30 cellular contexts compared by ENCODE assay signal in genomic region chr6:157453978-157454377, GRCh38.
"Had no signal": no experiment of that assay in that cellular context is flagged by ENCODE, and none has a peak within 500 bp of the region (broad histone marks: within the 10 kb centered on the region; RNA-seq: fewer than 3 reads in every experiment).

No MANE protein-coding gene starts in this region.

- H3K36me3 ChIP-seq: brain microvascular endothelial cell had no signal

- H3K4me3 ChIP-seq: coronary artery had no signal

- H3K27ac Mint-ChIP-seq: activated CD4-positive, alpha-beta T cell treated with anti-CD3 and anti-CD28 coated beads, Interleukin-2, amount 10 ng/mL, durations not matched to agents 7 days and 5 days; activated CD8-positive, alpha-beta T cell treated with anti-CD3 and anti-CD28 coated beads for 36 hours; activated naive CD8-positive, alpha-beta T cell; activated T-helper 17 cell treated with anti-CD3 and anti-CD28 coated beads, Interleukin-2, amount 50 U/mL, for 72 hours; dendritic cell treated with granulocyte-macrophage colony-stimulating factor and Interleukin-4, amounts not matched to agents 40 ng/mL and 50 ng/mL, for 4 days; endodermal cell had no signal

- H3K9me3 Mint-ChIP-seq: activated CD4-positive, alpha-beta T cell treated with anti-CD3 and anti-CD28 coated beads, Interleukin-2, amount 10 ng/mL, durations not matched to agents 7 days and 5 days; activated CD8-positive, alpha-beta T cell treated with anti-CD3 and anti-CD28 coated beads for 36 hours; activated T-cell treated with anti-CD3 and anti-CD28 coated beads, Interleukin-2, amount 50 U/mL, for 4 hours; activated T-helper 17 cell treated with anti-CD3 and anti-CD28 coated beads, Interleukin-2, amount 50 U/mL, for 72 hours; central memory CD8-positive, alpha-beta T cell; dendritic cell treated with granulocyte-macrophage colony-stimulating factor and Interleukin-4, amounts not matched to agents 40 ng/mL and 50 ng/mL, for 4 days; endodermal cell had no signal

- H3K27me3 Mint-ChIP-seq: activated CD4-positive, alpha-beta T cell treated with anti-CD3 and anti-CD28 coated beads, Interleukin-2, amount 10 ng/mL, durations not matched to agents 7 days and 5 days; activated CD8-positive, alpha-beta T cell treated with anti-CD3 and anti-CD28 coated beads for 36 hours; activated T-helper 17 cell treated with anti-CD3 and anti-CD28 coated beads, Interleukin-2, amount 50 U/mL, for 72 hours; central memory CD8-positive, alpha-beta T cell; dendritic cell treated with granulocyte-macrophage colony-stimulating factor and Interleukin-4, amounts not matched to agents 40 ng/mL and 50 ng/mL, for 4 days had no signal

- H3K27me3 ChIP-seq: brain microvascular endothelial cell, dorsolateral prefrontal cortex had no signal

- FAIRE-seq: astrocyte, bronchial epithelial cell, frontal cortex had no signal

- H3K4me3 Mint-ChIP-seq: activated CD4-positive, alpha-beta T cell treated with anti-CD3 and anti-CD28 coated beads, Interleukin-2, amount 10 ng/mL, durations not matched to agents 7 days and 5 days; activated CD8-positive, alpha-beta T cell treated with anti-CD3 and anti-CD28 coated beads for 36 hours; activated naive CD8-positive, alpha-beta T cell; activated T-cell treated with anti-CD3 and anti-CD28 coated beads, Interleukin-2, amount 50 U/mL, for 4 hours; activated T-helper 17 cell treated with anti-CD3 and anti-CD28 coated beads, Interleukin-2, amount 50 U/mL, for 72 hours; central memory CD8-positive, alpha-beta T cell; dendritic cell treated with granulocyte-macrophage colony-stimulating factor and Interleukin-4, amounts not matched to agents 40 ng/mL and 50 ng/mL, for 4 days; endodermal cell had no signal

- ATAC-seq: activated CD8-positive, alpha-beta T cell treated with anti-CD3 and anti-CD28 coated beads for 36 hours; activated T-cell treated with anti-CD3 and anti-CD28 coated beads, Interleukin-2, amount 50 U/mL, for 4 hours; activated T-helper 17 cell treated with anti-CD3 and anti-CD28 coated beads, Interleukin-2, amount 50 U/mL, for 72 hours; esophagus mucosa had no signal

- DNase-seq: activated CD4-positive, alpha-beta T cell treated with anti-CD3 and anti-CD28 coated beads for 4 hours; activated CD4-positive, alpha-beta T cell treated with anti-CD3 and anti-CD28 coated beads, Interleukin-2, amount 10 ng/mL, durations not matched to agents 7 days and 5 days; activated CD4-positive, alpha-beta T cell treated with anti-CD3 and anti-CD28 coated beads, Interleukin-2, amount 50 U/mL, for 48 hours; activated CD4-positive, CD25-positive, alpha-beta regulatory T cell; activated CD4-positive, CD25-positive, alpha-beta regulatory T cell treated with anti-CD3 and anti-CD28 coated beads, Interleukin-2, amount 50 U/mL, for 72 hours; activated CD8-positive, alpha-beta memory T cell treated with anti-CD3 and anti-CD28 coated beads for 24 hours; activated CD8-positive, alpha-beta T cell treated with anti-CD3 and anti-CD28 coated beads for 36 hours; activated effector memory CD4-positive, alpha-beta T cell treated with Interleukin-2 at 50 U/mL for 16 hours; activated gamma-delta T cell treated with Interleukin-2 at 50 U/mL for 16 hours; activated naive CD4-positive, alpha-beta T cell treated with anti-CD3 and anti-CD28 coated beads, Interleukin-2, amount 50 U/mL, for 16 hours; activated naive CD4-positive, alpha-beta T cell treated with Interleukin-2 at 50 U/mL for 16 hours; activated T-cell treated with anti-CD3 and anti-CD28 coated beads, Interleukin-2, amount 50 U/mL, for 4 hours; amniotic stem cell; anterior cingulate cortex; brain microvascular endothelial cell; dorsolateral prefrontal cortex; effector memory CD4-positive, alpha-beta T cell; endodermal cell; foreskin fibroblast; head of caudate nucleus; T-helper 2 cell had no signal
